Comparison of ENCODE assay signal across 33 cellular contexts in genomic region chr10:5963591-5963990, GRCh38. TPM values are rescaled to one million over a fixed set of nuclear protein-coding genes. Genes with fewer than 3 reads are reported as not detected.
"Had no signal": no experiment of that assay in that cellular context is flagged by ENCODE, and none has a peak within 500 bp of the region (broad histone marks: within the 10 kb centered on the region; RNA-seq: fewer than 3 reads in every experiment).

No MANE protein-coding gene starts in this region.

- H3K27me3 ChIP-seq: brain microvascular endothelial cell, SJCRH30 had no signal

- DNase-seq: activated CD4-positive, alpha-beta T cell treated with anti-CD3 and anti-CD28 coated beads for 1 hour; activated CD4-positive, alpha-beta T cell treated with anti-CD3 and anti-CD28 coated beads for 48 hours; activated CD4-positive, CD25-positive, alpha-beta regulatory T cell; activated CD8-positive, alpha-beta T cell treated with anti-CD3 and anti-CD28 coated beads for 36 hours; activated effector memory CD4-positive, alpha-beta T cell treated with anti-CD3 and anti-CD28 coated beads, Interleukin-2, amount 50 U/mL, for 16 hours; activated naive CD4-positive, alpha-beta T cell; activated naive CD4-positive, alpha-beta T cell treated with anti-CD3 and anti-CD28 coated beads, Interleukin-2, amount 50 U/mL, for 16 hours; activated naive CD8-positive, alpha-beta T cell treated with anti-CD3 and anti-CD28 coated beads for 36 hours; activated T-cell treated with anti-CD3 and anti-CD28 coated beads, Interleukin-2, amount 50 U/mL, for 1 hour; activated T-cell treated with anti-CD3 and anti-CD28 coated beads, Interleukin-2, amount 50 U/mL, for 72 hours; amniotic stem cell; brain microvascular endothelial cell; MM.1S; MV-4-11; NCI-H1092; NCI-H1436 treated with DMSO at 0.1 percent for 48 hours; NCI-H187; NCI-H2029 treated with DMSO at 0.1 percent for 48 hours; NCI-H2107; NCI-H2171; NCI-H510A; NCI-H526; NCI-H748 treated with DMSO at 0.1 percent for 48 hours; NK-92 treated with Interleukin-12 subunit alpha and Interleukin-12 subunit beta, amount 100 ng/mL, for 24 hours; PC-9; SHP77; SJCRH30; T1000; WERI-Rb-1 had no signal

- H3K4me1 ChIP-seq: SJCRH30 had no signal

- H3K36me3 ChIP-seq: brain microvascular endothelial cell, SJCRH30, WERI-Rb-1 had no signal

- ATAC-seq: activated CD8-positive, alpha-beta T cell treated with anti-CD3 and anti-CD28 coated beads for 36 hours; activated T-cell treated with anti-CD3 and anti-CD28 coated beads, Interleukin-2, amount 50 U/mL, for 72 hours; activated T-helper 17 cell treated with anti-CD3 and anti-CD28 coated beads, Interleukin-2, amount 50 U/mL, for 72 hours had no signal

- H3K4me3 ChIP-seq: PC-9, SJCRH30, SK-N-MC had no signal

- H3K9me3 ChIP-seq: SJCRH30 had no signal

- H3K27ac ChIP-seq: brain microvascular endothelial cell, KMS-11, PC-9, RWPE1, SJCRH30, SK-N-MC, WERI-Rb-1 had no signal

RNA-seq across cellular contexts. Expression of gene IL15RA, which starts 13.8 kb away (rescaled TPM):
- total RNA-seq: SJCRH30 had no signal
